16 cellular contexts compared by ENCODE assay signal in genomic region chr1:233704125-233704881, GRCh38.
DNase-seq lines count a peak whose midpoint lies in the region; ATAC-seq and TF ChIP-seq lines count a peak whose summit lies in the region.
"Had no signal": no experiment of that assay in that cellular context is flagged by ENCODE, and none has a peak within 500 bp of the region (broad histone marks: within the 10 kb centered on the region; RNA-seq: fewer than 3 reads in every experiment).

No MANE protein-coding gene starts in this region.

- TF ChIP-seq CTCF in glutamatergic neuron (IDR thresholded peaks at IDR 0.05; ENCODE audit: partially characterized antibody, unreplicated experiment) = no peak

- no peaks in the 10 kb centered on the region for H3K27me3 ChIP-seq in mucosa of stomach (ENCODE audit: control insufficient read depth, insufficient read depth, low read length)

- no peaks in the 10 kb centered on the region for H3K27me3 Mint-ChIP-seq in glutamatergic neuron (ENCODE audit: unreplicated experiment)

- no peak for ATAC-seq in GM18861 (IDR thresholded peaks at IDR 0.05; ENCODE audit: unreplicated experiment)
- ATAC-seq: Panc1, psoas muscle, T-cell had no signal

- no peak overlapping the region for H3K4me3 Mint-ChIP-seq in glutamatergic neuron (ENCODE audit: unreplicated experiment)
- H3K4me3 Mint-ChIP-seq: activated naive CD4-positive, alpha-beta T cell treated with anti-CD3 and anti-CD28 coated beads for 36 hours; B cell; naive B cell; T-cell had no signal

- H3K4me3 ChIP-seq in mucosa of stomach (ENCODE audit: low read length) = no peak overlapping the region
- H3K4me3 ChIP-seq: psoas muscle had no signal

- H3K4me1 Mint-ChIP-seq in glutamatergic neuron (ENCODE audit: low read depth, unreplicated experiment) = no peaks in the 10 kb centered on the region
- H3K4me1 Mint-ChIP-seq: B cell, naive B cell, T-cell had no signal

- no peaks in the 10 kb centered on the region for H3K36me3 ChIP-seq in mucosa of stomach (ENCODE audit: control insufficient read depth, insufficient read depth, low read length)

- H3K36me3 Mint-ChIP-seq in glutamatergic neuron (ENCODE audit: unreplicated experiment) = no peaks in the 10 kb centered on the region
- H3K36me3 Mint-ChIP-seq: naive B cell, T-cell had no signal

- no peak overlapping the region for H3K27ac Mint-ChIP-seq in glutamatergic neuron (ENCODE audit: unreplicated experiment)
- H3K27ac Mint-ChIP-seq: activated naive CD4-positive, alpha-beta T cell treated with anti-CD3 and anti-CD28 coated beads for 36 hours; B cell; naive B cell; T-cell had no signal

- peaks cover 16% of the 10 kb centered on the region for H3K4me1 ChIP-seq in mucosa of stomach (ENCODE audit: control insufficient read depth, insufficient read depth, low read length)
- H3K4me1 ChIP-seq: psoas muscle had no signal

- H3K9ac ChIP-seq in mucosa of stomach (ENCODE audit: low read length) = peak overlapping the region; percentile 28

- peak; percentile 1 for DNase-seq in GM04504 (ENCODE audit: low read depth)
- peak; percentile 22 for DNase-seq in NCI-H69 (lab: John Stamatoyannopoulos, UW)
- peak; percentile 25 for DNase-seq in dedifferentiated amniotic fluid mesenchymal stem cell (ENCODE audit: extremely low spot score)
- no peak for DNase-seq in NCI-H748 (lab: John Stamatoyannopoulos, UW; ENCODE audit: unreplicated experiment)
- DNase-seq in glutamatergic neuron = no peak
- DNase-seq in hippocampal formation (lab: John Stamatoyannopoulos, UW) = no peak
- DNase-seq: activated naive CD4-positive, alpha-beta T cell treated with anti-CD3 and anti-CD28 coated beads for 36 hours; cerebellar nuclear complex; DND-41; naive B cell; psoas muscle; T-cell had no signal

- no peaks in the 10 kb centered on the region for H3K9me3 Mint-ChIP-seq in glutamatergic neuron (ENCODE audit: unreplicated experiment)
- H3K9me3 Mint-ChIP-seq: T-cell had no signal

- no peaks in the 10 kb centered on the region for H3K9me3 ChIP-seq in mucosa of stomach (ENCODE audit: control insufficient read depth, low read length)
- H3K9me3 ChIP-seq: psoas muscle had no signal

Comparison
In these comparisons a context has a peak if more than half of its experiments do, and no peak if none do; other contexts are left out.
1. DNase-seq: peak in GM04504 (single experiment), NCI-H69 (single experiment) and dedifferentiated amniotic fluid mesenchymal stem cell (single experiment); none in NCI-H748 (single experiment), glutamatergic neuron (single experiment) and hippocampal formation (0 of 2).